1 cellular context compared by ENCODE assay signal in genomic region chr11:64996710-64997380, GRCh38.
A peak's percentile ranks its signal among the peaks of the same experiment; 100 is the strongest.
TF ChIP-seq lines count a peak whose summit lies in the region.

A gene with protein sequence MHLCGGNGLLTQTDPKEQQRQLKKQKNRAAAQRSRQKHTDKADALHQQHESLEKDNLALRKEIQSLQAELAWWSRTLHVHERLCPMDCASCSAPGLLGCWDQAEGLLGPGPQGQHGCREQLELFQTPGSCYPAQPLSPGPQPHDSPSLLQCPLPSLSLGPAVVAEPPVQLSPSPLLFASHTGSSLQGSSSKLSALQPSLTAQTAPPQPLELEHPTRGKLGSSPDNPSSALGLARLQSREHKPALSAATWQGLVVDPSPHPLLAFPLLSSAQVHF (minus strand): TSS chr11:64996971. CDS start chr11:64996914, 57 bp downstream.

TF ChIP-seq in IMR-90, 13 proteins besides CTCF, POLR2A, EP300 and RAD21 (continued from another document):
- TF ChIP-seq MAZ (IDR thresholded peaks at IDR 0.05; ENCODE audit: borderline replicate concordance, low read depth, low read length) (peak; percentile 67; the same call in 1 of the 2 replicates), RFX5 (IDR thresholded peaks at IDR 0.05; ENCODE audit: low read depth, low read length) (no peak), SMC3 (IDR thresholded peaks at IDR 0.05; ENCODE audit: low read depth, low read length) (peak; percentile 56)
- TF ChIP-seq, protein P1, sequence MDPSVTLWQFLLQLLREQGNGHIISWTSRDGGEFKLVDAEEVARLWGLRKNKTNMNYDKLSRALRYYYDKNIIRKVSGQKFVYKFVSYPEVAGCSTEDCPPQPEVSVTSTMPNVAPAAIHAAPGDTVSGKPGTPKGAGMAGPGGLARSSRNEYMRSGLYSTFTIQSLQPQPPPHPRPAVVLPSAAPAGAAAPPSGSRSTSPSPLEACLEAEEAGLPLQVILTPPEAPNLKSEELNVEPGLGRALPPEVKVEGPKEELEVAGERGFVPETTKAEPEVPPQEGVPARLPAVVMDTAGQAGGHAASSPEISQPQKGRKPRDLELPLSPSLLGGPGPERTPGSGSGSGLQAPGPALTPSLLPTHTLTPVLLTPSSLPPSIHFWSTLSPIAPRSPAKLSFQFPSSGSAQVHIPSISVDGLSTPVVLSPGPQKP (IDR thresholded peaks at IDR 0.05; ENCODE audit: borderline replicate concordance, low read depth, low read length) = 0 out of 2 replicates have a peak, but pooled peaks have one; percentile 13
